In the genomic region with DNA sequence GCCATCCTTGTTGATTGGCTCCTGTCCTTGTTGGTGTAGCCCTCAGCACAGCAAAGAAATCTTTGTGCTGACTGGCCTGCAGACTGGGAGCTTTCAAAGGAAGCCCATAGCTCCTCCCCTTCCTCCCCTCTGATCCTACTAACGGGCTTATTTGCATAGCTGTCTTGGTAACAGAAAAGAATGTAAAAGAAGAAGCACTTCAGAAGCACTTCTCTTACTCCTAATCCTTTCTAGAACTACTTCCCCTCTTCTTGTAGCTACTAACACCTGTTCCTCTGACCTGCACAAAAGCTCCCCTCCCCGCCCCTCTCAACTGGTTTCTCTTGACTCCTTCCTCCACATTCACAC, we compare ENCODE assay signal across 9 cellular contexts. TPM values are rescaled to one million over a fixed set of nuclear protein-coding genes. Genes with fewer than 3 reads are reported as not detected.
DNase-seq lines count a peak whose midpoint lies in the region; ATAC-seq and TF ChIP-seq lines count a peak whose summit lies in the region.
"Had no signal": no experiment of that assay in that cellular context is flagged by ENCODE, and none has a peak within 500 bp of the region (broad histone marks: within the 10 kb centered on the region; RNA-seq: fewer than 3 reads in every experiment).

No MANE protein-coding gene starts in this region.

- TF ChIP-seq POLR2A in GM10847 (IDR thresholded peaks at IDR 0.05; ENCODE audit: extremely low read depth, insufficient read length) (peak; percentile 57), stomach (IDR thresholded peaks at IDR 0.05) (no peak)

- CTCF ChIA-PET in T-cell (lab: Charles Lee) (no interaction called here), HEK293T (lab: Yijun Ruan, JAX) (no interaction called here)

- H3K9me3 Mint-ChIP-seq in T-cell = no peaks in the 10 kb centered on the region

- H3K4me1 ChIP-seq in iPS-18a (ENCODE audit: control insufficient read depth, low read depth, low read length) (peaks cover 31% of the 10 kb centered on the region), stomach (peaks cover 0 to 9% (median 0%) of the 10 kb centered on the region in 4 donors)

- peak overlapping the region; percentile 92 to 96 for H3K27ac Mint-ChIP-seq in T-cell

- H3K9me3 ChIP-seq in iPS-18a (ENCODE audit: control insufficient read depth, low read depth, low read length) (no peaks in the 10 kb centered on the region), stomach (no peaks in the 10 kb centered on the region)
- H3K9me3 ChIP-seq: SJSA1 had no signal

- H3K36me3 ChIP-seq in iPS-18a (ENCODE audit: control insufficient read depth, low read depth, low read length) (no peaks in the 10 kb centered on the region), stomach (no peaks in the 10 kb centered on the region)
- H3K36me3 ChIP-seq: SJSA1 had no signal

- POLR2A ChIA-PET in T-cell (lab: Charles Lee) = no interaction called here
- POLR2A ChIA-PET in HEK293T (lab: Yijun Ruan, JAX) = no interaction called here

- peaks cover 27 to 35% (median 31%) of the 10 kb centered on the region in 3 donors for H3K4me1 Mint-ChIP-seq in T-cell

- TF ChIP-seq CTCF in stomach (IDR thresholded peaks at IDR 0.05) = no peak

- H3K9ac ChIP-seq in iPS-18a (ENCODE audit: low read length) = no peak overlapping the region

- DNase-seq in T-cell (peak in 14 of 34 experiments; percentile 10 to 43 (median 26)), HEK293T (ENCODE audit: extremely low spot score) (no peak), NCI-H2029 treated with DMSO at 0.1 percent for 48 hours (lab: John Stamatoyannopoulos, UW) (no peak), stomach (no peak)

- TF ChIP-seq EP300 in stomach (IDR thresholded peaks at IDR 0.05) = no peak

- peak overlapping the region; percentile 25 to 79 (median 43) for H3K4me3 Mint-ChIP-seq in T-cell

- WGBS in stomach, 5 donors = 40 to 48% (median 42%) methylated on average over 2 of the region's 2 CpGs

- H3K27ac ChIP-seq in iPS-18a (ENCODE audit: low read length) (peak overlapping the region; percentile 7), stomach (peak overlapping the region in 2 of 5 donors; percentile 18 to 52)
- H3K27ac ChIP-seq: SJSA1 had no signal

- intact Hi-C loops in stomach (cut with DNase I; ENCODE audit: low total_unique reads) = no loop called here

- no peaks in the 10 kb centered on the region for H3K27me3 Mint-ChIP-seq in T-cell

- no peaks in the 10 kb centered on the region for H3K36me3 Mint-ChIP-seq in T-cell

- ATAC-seq in GM19438 (IDR thresholded peaks at IDR 0.05; ENCODE audit: low read depth, unreplicated experiment) (peak; percentile 99), HG03442 (IDR thresholded peaks at IDR 0.05; ENCODE audit: unreplicated experiment) (peak; percentile 94), T-cell (replicated peaks in 1 of 4) (peak; percentile 87 to 98 (median 96))

- H3K27me3 ChIP-seq in iPS-18a (ENCODE audit: control insufficient read depth, insufficient read depth, low read length) = no peaks in the 10 kb centered on the region
- no peaks in the 10 kb centered on the region for H3K27me3 ChIP-seq in stomach
- H3K27me3 ChIP-seq: SJSA1 had no signal

- H3K4me3 ChIP-seq in iPS-18a (ENCODE audit: low read length) = no peak overlapping the region
- H3K4me3 ChIP-seq in stomach = no peak overlapping the region
- H3K4me3 ChIP-seq: SJSA1 had no signal

TF ChIP-seq in HEK293T, 16 proteins besides CTCF, POLR2A, EP300 and RAD21:
- TF ChIP-seq HDGF (IDR thresholded peaks at IDR 0.05; ENCODE audit: borderline replicate concordance) = no peak
- no peak for TF ChIP-seq ZNF384 (IDR thresholded peaks at IDR 0.05)
- no peak for TF ChIP-seq FOXK2 (IDR thresholded peaks at IDR 0.05)
TF ChIP-seq in HEK293T: peak in this region for 0.

RNA-seq across cellular contexts. Expression of gene RIC8B, which starts 14.3 kb away (rescaled TPM):
- total RNA-seq in T-cell (10 to 100 TPM; 12.9 to 16.7 (median 13.9) TPM), stomach (10 to 100 TPM in 3 of 5 donors, 1 to 10 TPM in 2; 2.9 to 71.0 (median 19.8) TPM)
- polyA plus RNA-seq in stomach = 1 to 10 TPM; 2.2 to 7.5 (median 2.7) TPM
